12 cellular contexts compared by ENCODE assay signal in the genomic region with DNA sequence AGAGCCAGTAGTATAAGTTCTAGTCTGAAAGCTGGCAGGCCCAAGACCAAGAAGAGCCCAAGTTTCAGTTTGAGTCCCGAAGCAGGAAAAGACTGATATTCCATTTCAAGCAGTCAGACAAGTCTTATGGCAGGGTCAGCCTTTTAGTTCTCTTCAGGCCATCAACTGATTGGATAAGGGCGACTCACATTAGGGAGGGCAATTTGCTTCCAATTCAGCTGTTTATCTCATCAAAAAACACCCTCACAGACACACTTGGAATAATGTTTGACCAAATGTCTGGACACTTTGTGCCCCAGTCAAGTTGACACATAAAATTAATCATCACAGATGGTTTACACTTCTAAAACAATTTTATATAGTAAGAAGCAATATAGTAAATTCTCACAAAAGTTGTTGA.
A peak's percentile ranks its signal among the peaks of the same experiment; 100 is the strongest.
DNase-seq lines count a peak whose midpoint lies in the region; TF ChIP-seq lines count a peak whose summit lies in the region.
"Had no signal": no experiment of that assay in that cellular context is flagged by ENCODE, and none has a peak within 500 bp of the region (broad histone marks: within the 10 kb centered on the region; RNA-seq: fewer than 3 reads in every experiment).

No MANE protein-coding gene starts in this region.

- no peak for TF ChIP-seq POLR2A in breast epithelium (IDR thresholded peaks at IDR 0.05)

- peaks cover 11% of the 10 kb centered on the region for H3K4me1 Mint-ChIP-seq in MCF 10A (ENCODE audit: insufficient read depth, unreplicated experiment)
- H3K4me1 Mint-ChIP-seq in chondrocyte (ENCODE audit: low read depth), result peaks cover 43% of the 10 kb centered on the region
- H3K4me1 Mint-ChIP-seq in osteocyte (ENCODE audit: unreplicated experiment), result peaks cover 31% of the 10 kb centered on the region
- H3K4me1 Mint-ChIP-seq in activated naive CD4-positive, alpha-beta T cell treated with anti-CD3 and anti-CD28 coated beads for 36 hours (ENCODE audit: low read depth), result peaks cover 14% of the 10 kb centered on the region

- no peaks in the 10 kb centered on the region for H3K9me3 Mint-ChIP-seq in MCF 10A (ENCODE audit: unreplicated experiment)
- no peaks in the 10 kb centered on the region for H3K9me3 Mint-ChIP-seq in chondrocyte (ENCODE audit: low read depth)
- H3K9me3 Mint-ChIP-seq in osteocyte (ENCODE audit: unreplicated experiment), result peaks cover 5% of the 10 kb centered on the region
- H3K9me3 Mint-ChIP-seq in activated naive CD4-positive, alpha-beta T cell treated with anti-CD3 and anti-CD28 coated beads for 36 hours, result peaks cover 7% of the 10 kb centered on the region

- no peaks in the 10 kb centered on the region for H3K27me3 ChIP-seq in breast epithelium
- H3K27me3 ChIP-seq: BLaER1 treated with 17β-estradiol and CSF1 and Interleukin-3, amounts not matched to agents 10 nM and 100 nM had no signal

- H3K36me3 Mint-ChIP-seq in MCF 10A (ENCODE audit: insufficient read depth, unreplicated experiment), result no peaks in the 10 kb centered on the region
- no peaks in the 10 kb centered on the region for H3K36me3 Mint-ChIP-seq in chondrocyte (ENCODE audit: low read depth)
- H3K36me3 Mint-ChIP-seq in osteocyte (ENCODE audit: unreplicated experiment), result peaks cover 3% of the 10 kb centered on the region
- peaks cover 7% of the 10 kb centered on the region for H3K36me3 Mint-ChIP-seq in activated naive CD4-positive, alpha-beta T cell treated with anti-CD3 and anti-CD28 coated beads for 36 hours (ENCODE audit: low read depth)
- H3K36me3 Mint-ChIP-seq: CD4-positive, CD25-positive, alpha-beta regulatory T cell had no signal

- no peaks in the 10 kb centered on the region for H3K4me1 ChIP-seq in breast epithelium
- H3K4me1 ChIP-seq: BLaER1 treated with 17β-estradiol and CSF1 and Interleukin-3, amounts not matched to agents 10 nM and 100 nM had no signal

- H3K36me3 ChIP-seq in breast epithelium, result no peaks in the 10 kb centered on the region

- H3K4me3 Mint-ChIP-seq in MCF 10A (ENCODE audit: unreplicated experiment), result no peak overlapping the region
- no peak overlapping the region for H3K4me3 Mint-ChIP-seq in chondrocyte (ENCODE audit: unreplicated experiment)
- H3K4me3 Mint-ChIP-seq in osteocyte (ENCODE audit: unreplicated experiment), result no peak overlapping the region
- H3K4me3 Mint-ChIP-seq in activated naive CD4-positive, alpha-beta T cell treated with anti-CD3 and anti-CD28 coated beads for 36 hours, result no peak overlapping the region
- H3K4me3 Mint-ChIP-seq: CD4-positive, CD25-positive, alpha-beta regulatory T cell had no signal

- no peak overlapping the region for H3K27ac ChIP-seq in breast epithelium
- H3K27ac ChIP-seq: 22Rv1; BLaER1 treated with 17β-estradiol and CSF1 and Interleukin-3, amounts not matched to agents 10 nM and 100 nM had no signal

- no peak overlapping the region for H3K4me3 ChIP-seq in breast epithelium
- H3K4me3 ChIP-seq: BLaER1 treated with 17β-estradiol and CSF1 and Interleukin-3, amounts not matched to agents 10 nM and 100 nM had no signal

- CTCF ChIA-PET in MCF 10A (lab: Yijun Ruan, JAX), result no interaction called here
- CTCF ChIA-PET in activated naive CD4-positive, alpha-beta T cell treated with anti-CD3 and anti-CD28 coated beads for 36 hours (lab: Charles Lee), result no interaction called here

- intact Hi-C loops in MCF 10A (cut with micrococcal nuclease), result loop anchor here (10.0 kb wide), 1 partner anchor 182 kb away; no protein-coding TSS in a partner anchor
- intact Hi-C loops in breast epithelium (cut with DNase I; ENCODE audit: low total_unique reads), result no loop called here
- intact Hi-C loops in activated naive CD4-positive, alpha-beta T cell treated with anti-CD3 and anti-CD28 coated beads for 36 hours (cut with micrococcal nuclease), result no loop called here

- BruUV-seq in MCF 10A (replicated peaks; lab: Mats Ljungman, UMichigan), result no TSS peak

- H3K27ac Mint-ChIP-seq in MCF 10A (ENCODE audit: low read depth, unreplicated experiment) (peak overlapping the region; percentile 17), chondrocyte (ENCODE audit: unreplicated experiment) (peak overlapping the region; percentile 71), osteocyte (ENCODE audit: unreplicated experiment) (peak overlapping the region; percentile 41)
- no peak overlapping the region for H3K27ac Mint-ChIP-seq in activated naive CD4-positive, alpha-beta T cell treated with anti-CD3 and anti-CD28 coated beads for 36 hours
- H3K27ac Mint-ChIP-seq: CD4-positive, CD25-positive, alpha-beta regulatory T cell had no signal

- peaks cover 6 to 9% of the 10 kb centered on the region in 2 donors for H3K9me3 ChIP-seq in breast epithelium

- TF ChIP-seq CTCF in MCF 10A (IDR thresholded peaks at IDR 0.05; ENCODE audit: unreplicated experiment), result no peak
- no peak for TF ChIP-seq CTCF in breast epithelium (IDR thresholded peaks at IDR 0.05)
- no peak for TF ChIP-seq CTCF in chondrocyte (IDR thresholded peaks at IDR 0.05)
- no peak for TF ChIP-seq CTCF in osteocyte (IDR thresholded peaks at IDR 0.05)

- H3K27me3 Mint-ChIP-seq in MCF 10A (ENCODE audit: insufficient read depth, unreplicated experiment), result no peaks in the 10 kb centered on the region
- no peaks in the 10 kb centered on the region for H3K27me3 Mint-ChIP-seq in chondrocyte (ENCODE audit: low read depth)
- H3K27me3 Mint-ChIP-seq in osteocyte (ENCODE audit: unreplicated experiment), result no peaks in the 10 kb centered on the region
- H3K27me3 Mint-ChIP-seq in activated naive CD4-positive, alpha-beta T cell treated with anti-CD3 and anti-CD28 coated beads for 36 hours (ENCODE audit: low read depth), result no peaks in the 10 kb centered on the region
- H3K27me3 Mint-ChIP-seq: CD4-positive, CD25-positive, alpha-beta regulatory T cell had no signal

- POLR2A ChIA-PET in MCF 10A (lab: Yijun Ruan, JAX), result no interaction called here

- DNase-seq in MCF 10A (ENCODE audit: unreplicated experiment), result no peak
- no peak for DNase-seq in breast epithelium (ENCODE audit: low spot score in 2 of 2)
- no peak for DNase-seq in chondrocyte (ENCODE audit: low spot score)
- DNase-seq in osteocyte (ENCODE audit: extremely low spot score, unreplicated experiment), result no peak
- no peak for DNase-seq in COLO829 (ENCODE audit: low spot score)
- no peak for DNase-seq in activated naive CD4-positive, alpha-beta T cell treated with anti-CD3 and anti-CD28 coated beads for 36 hours
- no peak for DNase-seq in NK-92 (lab: John Stamatoyannopoulos, UW; ENCODE audit: unreplicated experiment)
- DNase-seq: Calu3; CD4-positive, CD25-positive, alpha-beta regulatory T cell; DMS 273 treated with DMSO at 0.1 percent for 48 hours had no signal
